In the genomic region with DNA sequence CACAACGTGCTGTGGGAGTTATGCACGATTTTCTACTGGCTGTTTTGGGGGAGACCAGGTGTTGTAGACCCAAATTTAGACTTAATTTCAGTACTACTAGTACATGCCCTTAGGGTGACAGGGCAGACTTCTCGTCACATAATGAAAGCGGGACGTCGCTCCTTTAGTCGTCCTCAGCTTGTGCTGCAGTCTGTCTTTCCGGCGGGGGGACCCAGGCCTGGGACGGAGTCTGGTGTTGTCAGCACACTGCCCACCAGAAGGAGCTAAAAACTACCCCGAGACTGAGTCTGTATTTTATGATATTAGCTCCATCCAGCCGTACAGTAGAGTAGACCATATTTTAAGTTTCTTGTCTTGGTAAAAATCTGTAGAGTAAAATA, we compare ENCODE assay signal across 17 cellular contexts. TPM values are rescaled to one million over a fixed set of nuclear protein-coding genes. Genes with fewer than 3 reads are reported as not detected.
DNase-seq lines count a peak whose midpoint lies in the region; ATAC-seq and TF ChIP-seq lines count a peak whose summit lies in the region.
"Had no signal": no experiment of that assay in that cellular context is flagged by ENCODE, and none has a peak within 500 bp of the region (broad histone marks: within the 10 kb centered on the region; RNA-seq: fewer than 3 reads in every experiment).

No MANE protein-coding gene starts in this region.

- H3K4me1 ChIP-seq in lower lobe of right lung (peaks cover 52% of the 10 kb centered on the region), tibial artery (peaks cover 0 to 15% (median 0%) of the 10 kb centered on the region in 4 donors), prostate gland (replicated peaks) (peaks cover 15% of the 10 kb centered on the region)

- no peak overlapping the region for H3K4me3 Mint-ChIP-seq in activated naive CD4-positive, alpha-beta T cell treated with anti-CD3 and anti-CD28 coated beads, Interleukin-2, amount 50 U/mL, for 24 hours
- H3K4me3 Mint-ChIP-seq in activated CD4-positive, alpha-beta memory T cell treated with anti-CD3 and anti-CD28 coated beads, Interleukin-2, amount 10 ng/mL, durations not matched to agents 7 days and 5 days = no peak overlapping the region
- H3K4me3 Mint-ChIP-seq: CD8-positive, alpha-beta T cell had no signal

- H3K27me3 Mint-ChIP-seq in activated naive CD4-positive, alpha-beta T cell treated with anti-CD3 and anti-CD28 coated beads, Interleukin-2, amount 50 U/mL, for 24 hours = no peaks in the 10 kb centered on the region
- H3K27me3 Mint-ChIP-seq in activated CD4-positive, alpha-beta memory T cell treated with anti-CD3 and anti-CD28 coated beads, Interleukin-2, amount 10 ng/mL, durations not matched to agents 7 days and 5 days = no peaks in the 10 kb centered on the region

- intact Hi-C loops in lower lobe of right lung (cut with DNase I) (no loop called here), tibial artery (cut with DNase I; ENCODE audit: low total_unique reads) (no loop called here), prostate gland (cut with DNase I) (no loop called here)

- DNase-seq in activated naive CD4-positive, alpha-beta T cell (lab: John Stamatoyannopoulos, UW) = no peak
- DNase-seq in activated CD4-positive, alpha-beta memory T cell treated with anti-CD3 and anti-CD28 coated beads, Interleukin-2, amount 10 ng/mL, durations not matched to agents 7 days and 5 days = no peak
- peak; percentile 36 for DNase-seq in lower lobe of right lung
- peak; percentile 12 to 20 for DNase-seq in tibial artery
- DNase-seq in iPS-NIHi7 (ENCODE audit: extremely low spot score) = no peak
- DNase-seq in prostate gland (ENCODE audit: low spot score) = no peak
- no peak for DNase-seq in pons (ENCODE audit: low spot score)
- DNase-seq: CD8-positive, alpha-beta T cell; DMS79; mesendoderm; NCI-H146; retina; SK-N-SH; stimulated activated CD4-positive, alpha-beta T cell treated with anti-CD3 and anti-CD28 coated beads, Interleukin-15, amount 100 ng/mL, for 24 hours; stimulated activated naive CD4-positive, alpha-beta T cell had no signal

- 92% methylated on average over 12 of the region's 12 CpGs for WGBS in prostate gland

- no peaks in the 10 kb centered on the region for H3K9me3 ChIP-seq in lower lobe of right lung
- H3K9me3 ChIP-seq in tibial artery = no peaks in the 10 kb centered on the region
- H3K9me3 ChIP-seq in prostate gland = no peaks in the 10 kb centered on the region
- H3K9me3 ChIP-seq: SK-N-SH had no signal

- POLR2A ChIA-PET in activated CD4-positive, alpha-beta memory T cell treated with anti-CD3 and anti-CD28 coated beads, Interleukin-2, amount 10 ng/mL, durations not matched to agents 7 days and 5 days (lab: Charles Lee) = interaction anchor here (1.2 kb wide), 1 partner anchor 8 kb away, joined by 3 read pairs; no protein-coding TSS in a partner anchor

- CTCF ChIA-PET in activated CD4-positive, alpha-beta memory T cell treated with anti-CD3 and anti-CD28 coated beads, Interleukin-2, amount 10 ng/mL, durations not matched to agents 7 days and 5 days (lab: Charles Lee) = no interaction called here

- peaks cover 87% of the 10 kb centered on the region for H3K36me3 ChIP-seq in lower lobe of right lung
- peaks cover 30 to 99% (median 82%) of the 10 kb centered on the region in 3 donors for H3K36me3 ChIP-seq in tibial artery
- peaks cover 4 to 8% of the 10 kb centered on the region in 2 donors for H3K36me3 ChIP-seq in prostate gland

- H3K27me3 ChIP-seq in lower lobe of right lung (ENCODE audit: low read depth) (no peaks in the 10 kb centered on the region), tibial artery (no peaks in the 10 kb centered on the region), prostate gland (replicated peaks; ENCODE audit: insufficient read depth) (no peaks in the 10 kb centered on the region)
- H3K27me3 ChIP-seq: hepatocyte had no signal

- peaks cover 18% of the 10 kb centered on the region for H3K4me1 Mint-ChIP-seq in activated naive CD4-positive, alpha-beta T cell treated with anti-CD3 and anti-CD28 coated beads, Interleukin-2, amount 50 U/mL, for 24 hours
- H3K4me1 Mint-ChIP-seq in activated CD4-positive, alpha-beta memory T cell treated with anti-CD3 and anti-CD28 coated beads, Interleukin-2, amount 10 ng/mL, durations not matched to agents 7 days and 5 days = peaks cover 30% of the 10 kb centered on the region

- H3K27ac ChIP-seq in lower lobe of right lung (peak overlapping the region; percentile 58), tibial artery (no peak overlapping the region), prostate gland (no peak overlapping the region)

- no peak overlapping the region for H3K4me3 ChIP-seq in lower lobe of right lung
- no peak overlapping the region for H3K4me3 ChIP-seq in tibial artery
- no peak overlapping the region for H3K4me3 ChIP-seq in prostate gland
- H3K4me3 ChIP-seq: hepatocyte had no signal

- no peak for ATAC-seq in lower lobe of right lung
- ATAC-seq: CD8-positive, alpha-beta T cell had no signal

- peak overlapping the region; percentile 15 for H3K27ac Mint-ChIP-seq in activated naive CD4-positive, alpha-beta T cell treated with anti-CD3 and anti-CD28 coated beads, Interleukin-2, amount 50 U/mL, for 24 hours
- peak overlapping the region; percentile 4 for H3K27ac Mint-ChIP-seq in activated CD4-positive, alpha-beta memory T cell treated with anti-CD3 and anti-CD28 coated beads, Interleukin-2, amount 10 ng/mL, durations not matched to agents 7 days and 5 days
- H3K27ac Mint-ChIP-seq: CD8-positive, alpha-beta T cell had no signal

- no peak for TF ChIP-seq POLR2A in prostate gland (IDR thresholded peaks at IDR 0.05)

- H3K36me3 Mint-ChIP-seq in activated naive CD4-positive, alpha-beta T cell treated with anti-CD3 and anti-CD28 coated beads, Interleukin-2, amount 50 U/mL, for 24 hours = peaks cover 6% of the 10 kb centered on the region
- peaks cover 59% of the 10 kb centered on the region for H3K36me3 Mint-ChIP-seq in activated CD4-positive, alpha-beta memory T cell treated with anti-CD3 and anti-CD28 coated beads, Interleukin-2, amount 10 ng/mL, durations not matched to agents 7 days and 5 days (ENCODE audit: low read depth)

- no peak for TF ChIP-seq CTCF in lower lobe of right lung (IDR thresholded peaks at IDR 0.05)
- no peak for TF ChIP-seq CTCF in tibial artery (IDR thresholded peaks at IDR 0.05)
- no peak for TF ChIP-seq CTCF in prostate gland (IDR thresholded peaks at IDR 0.05)

- H3K9me3 Mint-ChIP-seq in activated naive CD4-positive, alpha-beta T cell treated with anti-CD3 and anti-CD28 coated beads, Interleukin-2, amount 50 U/mL, for 24 hours = no peaks in the 10 kb centered on the region
- no peaks in the 10 kb centered on the region for H3K9me3 Mint-ChIP-seq in activated CD4-positive, alpha-beta memory T cell treated with anti-CD3 and anti-CD28 coated beads, Interleukin-2, amount 10 ng/mL, durations not matched to agents 7 days and 5 days
- H3K9me3 Mint-ChIP-seq: CD8-positive, alpha-beta T cell had no signal

RNA-seq across cellular contexts. Expression of a gene that starts 35.5 kb away (rescaled TPM):
- total RNA-seq in activated CD4-positive, alpha-beta memory T cell treated with anti-CD3 and anti-CD28 coated beads, Interleukin-2, amount 10 ng/mL, durations not matched to agents 7 days and 5 days = 10 to 100 TPM; 34.1 to 38.7 TPM
- total RNA-seq in lower lobe of right lung = 20.7 TPM
- 10 to 100 TPM; 16.0 to 17.8 TPM for total RNA-seq in prostate gland

RNA-seq across cellular contexts. Expression of a gene that starts 35.7 kb away (rescaled TPM):
- total RNA-seq in activated CD4-positive, alpha-beta memory T cell treated with anti-CD3 and anti-CD28 coated beads, Interleukin-2, amount 10 ng/mL, durations not matched to agents 7 days and 5 days = 1 to 10 TPM; 3.1 to 3.6 TPM
- total RNA-seq in lower lobe of right lung (7.1 TPM), prostate gland (10 to 100 TPM in 1 of 2 donors, 1 to 10 TPM in 1; 3.4 to 18.9 TPM)

Comparison
In these comparisons a context has a peak if more than half of its experiments do, and no peak if none do; other contexts are left out.
1. DNase-seq: peak in lower lobe of right lung (single experiment) and tibial artery (2 of 2); none in activated naive CD4-positive, alpha-beta T cell (0 of 4), activated CD4-positive, alpha-beta memory T cell treated with anti-CD3 and anti-CD28 coated beads, Interleukin-2, amount 10 ng/mL, durations not matched to agents 7 days and 5 days (single experiment), iPS-NIHi7 (single experiment), prostate gland (single experiment) and pons (single experiment).